1 cellular context compared by ENCODE assay signal in the genomic region with DNA sequence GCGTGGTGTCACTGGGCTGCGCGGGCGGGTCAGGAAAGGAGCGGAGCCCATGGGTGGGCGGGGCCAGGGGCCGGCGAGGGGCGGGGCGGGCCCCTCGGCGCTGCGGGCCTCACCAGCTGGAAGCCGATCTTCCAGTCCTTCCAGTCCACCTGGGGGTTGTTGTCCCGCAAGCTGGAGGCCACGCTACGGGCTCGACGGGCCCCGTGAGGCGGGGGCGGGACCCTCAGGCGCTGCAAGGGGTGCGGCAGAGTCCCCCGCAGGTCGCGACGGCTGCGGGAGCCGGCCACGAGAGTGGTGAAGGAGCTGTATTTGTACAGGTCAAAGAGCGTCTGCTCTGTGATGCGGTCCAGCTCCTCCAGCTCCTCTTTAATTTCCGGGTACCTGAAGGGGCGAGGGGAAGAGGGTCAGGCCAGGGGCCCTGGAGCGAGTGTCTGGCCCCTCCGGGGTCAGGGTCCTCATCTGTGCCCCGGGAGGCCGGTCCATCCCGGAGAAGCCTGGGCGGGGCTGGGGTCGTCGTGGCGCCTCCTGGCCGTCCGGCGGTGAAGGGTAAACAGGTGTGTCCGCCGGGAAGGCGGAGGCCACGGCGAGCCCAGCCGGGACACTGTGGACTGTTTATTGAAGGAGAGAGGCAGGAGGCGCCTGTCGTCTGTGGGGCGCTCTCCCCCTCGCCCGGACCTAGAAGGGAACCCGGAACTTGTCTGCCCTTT.
TF ChIP-seq lines count a peak whose summit lies in the region.

No MANE protein-coding gene starts in this region.

TF ChIP-seq in HepG2, 621 proteins besides CTCF, POLR2A, EP300 and RAD21 (continued from another document and continues in another):
- peak; percentile 53 for TF ChIP-seq SALL1 (CRISPR knock-in tag; IDR thresholded peaks at IDR 0.05)
- TF ChIP-seq ZNF749 (CRISPR knock-in tag; IDR thresholded peaks at IDR 0.05; ENCODE audit: borderline replicate concordance): peak; percentile 45; the same call in 1 of the 2 replicates
- TF ChIP-seq MTERF4 (CRISPR knock-in tag; IDR thresholded peaks at IDR 0.05): 0 out of 2 replicates have a peak, but pooled peaks have one; percentile 35
- peak; percentile 95; the same call in 1 of the 2 replicates for TF ChIP-seq MTA1 (CRISPR knock-in tag; IDR thresholded peaks at IDR 0.05; ENCODE audit: borderline replicate concordance)
- peak; percentile 87 for TF ChIP-seq MED1 (CRISPR knock-in tag; IDR thresholded peaks at IDR 0.05)
- TF ChIP-seq ZNF777 (CRISPR knock-in tag; IDR thresholded peaks at IDR 0.05): peak; percentile 81
- peak; percentile 76; the same call in 1 of the 2 replicates for TF ChIP-seq KDM3A (CRISPR knock-in tag; IDR thresholded peaks at IDR 0.05; ENCODE audit: low read depth)
- TF ChIP-seq ZMYM2 (CRISPR knock-in tag; IDR thresholded peaks at IDR 0.05): no peak
- TF ChIP-seq RFX5 (IDR thresholded peaks at IDR 0.05; ENCODE audit: low read depth, low read length): no peak
- TF ChIP-seq SP140L (CRISPR knock-in tag; IDR thresholded peaks at IDR 0.05; ENCODE audit: borderline replicate concordance): no peak
- TF ChIP-seq EEA1 (CRISPR knock-in tag; IDR thresholded peaks at IDR 0.05; ENCODE audit: borderline replicate concordance): no peak
- TF ChIP-seq, protein P1, sequence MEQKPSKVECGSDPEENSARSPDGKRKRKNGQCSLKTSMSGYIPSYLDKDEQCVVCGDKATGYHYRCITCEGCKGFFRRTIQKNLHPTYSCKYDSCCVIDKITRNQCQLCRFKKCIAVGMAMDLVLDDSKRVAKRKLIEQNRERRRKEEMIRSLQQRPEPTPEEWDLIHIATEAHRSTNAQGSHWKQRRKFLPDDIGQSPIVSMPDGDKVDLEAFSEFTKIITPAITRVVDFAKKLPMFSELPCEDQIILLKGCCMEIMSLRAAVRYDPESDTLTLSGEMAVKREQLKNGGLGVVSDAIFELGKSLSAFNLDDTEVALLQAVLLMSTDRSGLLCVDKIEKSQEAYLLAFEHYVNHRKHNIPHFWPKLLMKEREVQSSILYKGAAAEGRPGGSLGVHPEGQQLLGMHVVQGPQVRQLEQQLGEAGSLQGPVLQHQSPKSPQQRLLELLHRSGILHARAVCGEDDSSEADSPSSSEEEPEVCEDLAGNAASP (CRISPR knock-in tag; IDR thresholded peaks at IDR 0.05; ENCODE audit: borderline replicate concordance): no peak; the same call in none of the 2 replicates
- TF ChIP-seq KMT2A (CRISPR knock-in tag; IDR thresholded peaks at IDR 0.05): peak; percentile 65
- peak; percentile 68 for TF ChIP-seq MEIS1 (CRISPR knock-in tag; IDR thresholded peaks at IDR 0.05; ENCODE audit: borderline replicate concordance)
- TF ChIP-seq, protein P2, sequence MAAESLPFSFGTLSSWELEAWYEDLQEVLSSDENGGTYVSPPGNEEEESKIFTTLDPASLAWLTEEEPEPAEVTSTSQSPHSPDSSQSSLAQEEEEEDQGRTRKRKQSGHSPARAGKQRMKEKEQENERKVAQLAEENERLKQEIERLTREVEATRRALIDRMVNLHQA (CRISPR knock-in tag; IDR thresholded peaks at IDR 0.05): no peak
- peak; percentile 46 to 54; a peak in 2 of 4 replicates for TF ChIP-seq NR2F1 (CRISPR knock-in tag; IDR thresholded peaks at IDR 0.05)
- TF ChIP-seq CBFB (CRISPR knock-in tag; IDR thresholded peaks at IDR 0.05): peak; percentile 46; the same call in 1 of the 2 replicates
- TF ChIP-seq ZNF781 (CRISPR knock-in tag; IDR thresholded peaks at IDR 0.05; ENCODE audit: borderline replicate concordance, not compliant biosample characterization): peak; percentile 27
- no peak for TF ChIP-seq U2AF2 (IDR thresholded peaks at IDR 0.05; ENCODE audit: low read depth, low read length)
- TF ChIP-seq PHF8 (CRISPR knock-in tag; IDR thresholded peaks at IDR 0.05): peak; percentile 84
- no peak for TF ChIP-seq ZNF878 (CRISPR knock-in tag; IDR thresholded peaks at IDR 0.05)
- no peak for TF ChIP-seq GZF1 (CRISPR knock-in tag; IDR thresholded peaks at IDR 0.05)
- TF ChIP-seq MXD1 (CRISPR knock-in tag; IDR thresholded peaks at IDR 0.05): peak; percentile 72
- no peak for TF ChIP-seq PRMT3 (CRISPR knock-in tag; IDR thresholded peaks at IDR 0.05; ENCODE audit: borderline replicate concordance, low read depth)
- peak; percentile 64; the same call in 1 of the 2 replicates for TF ChIP-seq NRL (CRISPR knock-in tag; IDR thresholded peaks at IDR 0.05; ENCODE audit: borderline replicate concordance)
- TF ChIP-seq UBTF (CRISPR knock-in tag; IDR thresholded peaks at IDR 0.05): peak; percentile 93
- TF ChIP-seq ZNF142 (CRISPR knock-in tag; IDR thresholded peaks at IDR 0.05): peak; percentile 81
- TF ChIP-seq ZNF891 (CRISPR knock-in tag; IDR thresholded peaks at IDR 0.05): no peak
- no peak for TF ChIP-seq SMYD3 (CRISPR knock-in tag; IDR thresholded peaks at IDR 0.05)
- TF ChIP-seq ZBTB3 (CRISPR knock-in tag; IDR thresholded peaks at IDR 0.05; ENCODE audit: borderline replicate concordance, low read depth): peak; percentile 76; the same call in 1 of the 2 replicates
- 0 out of 2 replicates have a peak, but pooled peaks have one; percentile 20 for TF ChIP-seq TSC22D2 (CRISPR knock-in tag; IDR thresholded peaks at IDR 0.05; ENCODE audit: borderline replicate concordance)
- no peak for TF ChIP-seq ZNF329 (CRISPR knock-in tag; IDR thresholded peaks at IDR 0.05; ENCODE audit: low read depth)
- peak; percentile 52; the same call in 1 of the 2 replicates for TF ChIP-seq ELF4 (CRISPR knock-in tag; IDR thresholded peaks at IDR 0.05; ENCODE audit: borderline replicate concordance)
- 0 out of 2 replicates have a peak, but pooled peaks have one; percentile 17 for TF ChIP-seq STAG1 (CRISPR knock-in tag; IDR thresholded peaks at IDR 0.05)
- TF ChIP-seq HHEX (CRISPR knock-in tag; IDR thresholded peaks at IDR 0.05): no peak
- TF ChIP-seq MBD4 (IDR thresholded peaks at IDR 0.05; ENCODE audit: borderline replicate concordance, low read length): no peak
- TF ChIP-seq ZNF432 (CRISPR knock-in tag; IDR thresholded peaks at IDR 0.05; ENCODE audit: borderline replicate concordance): no peak
- peak; percentile 84 for TF ChIP-seq ETV6 (CRISPR knock-in tag; conservative IDR thresholded peaks at IDR 0.05)
- TF ChIP-seq TERF1 (CRISPR knock-in tag; IDR thresholded peaks at IDR 0.05): no peak
- TF ChIP-seq, protein P3, sequence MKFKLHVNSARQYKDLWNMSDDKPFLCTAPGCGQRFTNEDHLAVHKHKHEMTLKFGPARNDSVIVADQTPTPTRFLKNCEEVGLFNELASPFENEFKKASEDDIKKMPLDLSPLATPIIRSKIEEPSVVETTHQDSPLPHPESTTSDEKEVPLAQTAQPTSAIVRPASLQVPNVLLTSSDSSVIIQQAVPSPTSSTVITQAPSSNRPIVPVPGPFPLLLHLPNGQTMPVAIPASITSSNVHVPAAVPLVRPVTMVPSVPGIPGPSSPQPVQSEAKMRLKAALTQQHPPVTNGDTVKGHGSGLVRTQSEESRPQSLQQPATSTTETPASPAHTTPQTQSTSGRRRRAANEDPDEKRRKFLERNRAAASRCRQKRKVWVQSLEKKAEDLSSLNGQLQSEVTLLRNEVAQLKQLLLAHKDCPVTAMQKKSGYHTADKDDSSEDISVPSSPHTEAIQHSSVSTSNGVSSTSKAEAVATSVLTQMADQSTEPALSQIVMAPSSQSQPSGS (CRISPR knock-in tag; IDR thresholded peaks at IDR 0.05): peak; percentile 48; the same call in 1 of the 2 replicates
- peak; percentile 77 for TF ChIP-seq GABPB1 (CRISPR knock-in tag; IDR thresholded peaks at IDR 0.05)
- peak; percentile 73; the same call in 1 of the 2 replicates for TF ChIP-seq ZNF136 (CRISPR knock-in tag; IDR thresholded peaks at IDR 0.05; ENCODE audit: low read depth)
- no peak for TF ChIP-seq MAZ (IDR thresholded peaks at IDR 0.05; ENCODE audit: borderline replicate concordance, low read depth, low read length)
- TF ChIP-seq MAZ (CRISPR knock-in tag; IDR thresholded peaks at IDR 0.05; ENCODE audit: low read depth): peak; percentile 89
- TF ChIP-seq, protein P4, sequence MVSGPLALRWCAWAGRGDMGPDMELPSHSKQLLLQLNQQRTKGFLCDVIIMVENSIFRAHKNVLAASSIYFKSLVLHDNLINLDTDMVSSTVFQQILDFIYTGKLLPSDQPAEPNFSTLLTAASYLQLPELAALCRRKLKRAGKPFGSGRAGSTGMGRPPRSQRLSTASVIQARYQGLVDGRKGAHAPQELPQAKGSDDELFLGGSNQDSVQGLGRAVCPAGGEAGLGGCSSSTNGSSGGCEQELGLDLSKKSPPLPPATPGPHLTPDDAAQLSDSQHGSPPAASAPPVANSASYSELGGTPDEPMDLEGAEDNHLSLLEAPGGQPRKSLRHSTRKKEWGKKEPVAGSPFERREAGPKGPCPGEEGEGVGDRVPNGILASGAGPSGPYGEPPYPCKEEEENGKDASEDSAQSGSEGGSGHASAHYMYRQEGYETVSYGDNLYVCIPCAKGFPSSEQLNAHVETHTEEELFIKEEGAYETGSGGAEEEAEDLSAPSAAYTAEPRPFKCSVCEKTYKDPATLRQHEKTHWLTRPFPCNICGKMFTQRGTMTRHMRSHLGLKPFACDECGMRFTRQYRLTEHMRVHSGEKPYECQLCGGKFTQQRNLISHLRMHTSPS (CRISPR knock-in tag; IDR thresholded peaks at IDR 0.05; ENCODE audit: low read depth): peak; percentile 67; the same call in 1 of the 2 replicates
- no peak for TF ChIP-seq ZFP36L1 (CRISPR knock-in tag; IDR thresholded peaks at IDR 0.05)
- 0 out of 2 replicates have a peak, but pooled peaks have one; percentile 21 for TF ChIP-seq DNMT3B (CRISPR knock-in tag; conservative IDR thresholded peaks at IDR 0.05)
- no peak for TF ChIP-seq SIX1 (CRISPR knock-in tag; IDR thresholded peaks at IDR 0.05; ENCODE audit: borderline replicate concordance)
- no peak for TF ChIP-seq TBP (CRISPR knock-in tag; IDR thresholded peaks at IDR 0.05)
